In genomic region chr4:9123516-9124126, GRCh38 we compare ENCODE assay signal across 8 cellular contexts. TPM values are rescaled to one million over a fixed set of nuclear protein-coding genes. Genes with fewer than 3 reads are reported as not detected.
A peak's percentile ranks its signal among the peaks of the same experiment; 100 is the strongest.
DNase-seq lines count a peak whose midpoint lies in the region; ATAC-seq and TF ChIP-seq lines count a peak whose summit lies in the region.
"Not testable (repeated sequence)": the region's sequence is repeated elsewhere in the genome, so short reads cannot be mapped to it uniquely, and the experiment has no call there.

No MANE protein-coding gene starts in this region.

- H3K4me1 ChIP-seq in upper lobe of left lung = not testable (repeated sequence)

- not testable (repeated sequence) for H3K27me3 ChIP-seq in dorsolateral prefrontal cortex, upper lobe of left lung

- intact Hi-C loops in dorsolateral prefrontal cortex (cut with DNase I) = loop anchor here (5.0 kb wide), 1 partner anchor 121 kb away; no protein-coding TSS in a partner anchor

- DNase-seq in DMS79 (lab: John Stamatoyannopoulos, UW) = peak; percentile 9
- peak; percentile 36 for DNase-seq in LHCN-M2 (ENCODE audit: low read depth)
- peak; percentile 44 for DNase-seq in RPMI7951 (ENCODE audit: low read depth)
- DNase-seq in activated T-cell treated with anti-CD3 and anti-CD28 coated beads for 1 hour (ENCODE audit: low read depth) = peak; percentile 16
- peak in 7 of 10 donors; percentile 19 to 86 (median 49) for DNase-seq in dorsolateral prefrontal cortex
- DNase-seq in kidney tubule cell (ENCODE audit: low spot score) = peak; percentile 46
- not testable (repeated sequence) for DNase-seq in retinal pigment epithelial cell (ENCODE audit: low read depth)
- DNase-seq in upper lobe of left lung = peak in 1 of 2 donors; percentile 55

- peak in 1 of 2 donors; percentile 55 for ATAC-seq in upper lobe of left lung (ENCODE audit: low FRiP score in 2 of 2)

- WGBS in upper lobe of left lung, 2 donors = 6 to 9% methylated on average over 15 of the region's 15 CpGs

- not testable (repeated sequence) for TF ChIP-seq POLR2A in upper lobe of left lung (IDR thresholded peaks at IDR 0.05)

- TF ChIP-seq CTCF in dorsolateral prefrontal cortex (IDR thresholded peaks at IDR 0.05 in 54 of 56, conservative IDR thresholded peaks at IDR 0.05 in 2 of 56; ENCODE audit: low read depth in 1 of 56, partially characterized antibody in 56 of 56) = peak in 55 of 56 donors; percentile 44 to 100 (median 88)
- TF ChIP-seq CTCF in retinal pigment epithelial cell (conservative IDR thresholded peaks at IDR 0.05; ENCODE audit: low read depth, low read length) = peak; percentile 41
- peak; percentile 65 to 91 (median 74) for TF ChIP-seq CTCF in upper lobe of left lung (IDR thresholded peaks at IDR 0.05)

- peak overlapping the region in 29 of 59 donors; percentile 1 to 54 (median 31) for H3K4me3 ChIP-seq in dorsolateral prefrontal cortex
- not testable (repeated sequence) for H3K4me3 ChIP-seq in retinal pigment epithelial cell (ENCODE audit: low read length); upper lobe of left lung

- not testable (repeated sequence) for TF ChIP-seq EP300 in upper lobe of left lung (IDR thresholded peaks at IDR 0.05)

- H3K27ac ChIP-seq in dorsolateral prefrontal cortex, upper lobe of left lung: not testable (repeated sequence)

- not testable (repeated sequence) for H3K9me3 ChIP-seq in upper lobe of left lung

- not testable (repeated sequence) for H3K36me3 ChIP-seq in upper lobe of left lung

RNA-seq across cellular contexts. Expression of gene FAM90A26, which starts 46.6 kb away (rescaled TPM):
- not detected in 2 replicates for total RNA-seq in LHCN-M2 (2014; rRNA removed)
- not detected for polyA plus RNA-seq in LHCN-M2 (2012)
- total RNA-seq in RPMI7951 (2014; rRNA removed; shearing (Covaris generic)) = not detected in 2 replicates
- total RNA-seq in dorsolateral prefrontal cortex = under 1 TPM in 2 of 120 experiments, not detected in 118; 0.19 to 0.24 TPM
- not detected for total RNA-seq in upper lobe of left lung
